In genomic region chr3:149013726-149014125, GRCh38 we compare ENCODE assay signal across 25 cellular contexts. TPM values are rescaled to one million over a fixed set of nuclear protein-coding genes. Genes with fewer than 3 reads are reported as not detected.
DNase-seq lines count a peak whose midpoint lies in the region; ATAC-seq, FAIRE-seq and TF ChIP-seq lines count a peak whose summit lies in the region.
"Had no signal": no experiment of that assay in that cellular context is flagged by ENCODE, and none has a peak within 500 bp of the region (broad histone marks: within the 10 kb centered on the region; RNA-seq: fewer than 3 reads in every experiment).

No MANE protein-coding gene starts in this region.

- H3K27ac ChIP-seq in CD8-positive, alpha-beta memory T cell (ENCODE audit: low read depth, low read length), result no peak overlapping the region
- peak overlapping the region; percentile 84 to 90 for H3K27ac ChIP-seq in ascending aorta
- no peak overlapping the region for H3K27ac ChIP-seq in endothelial cell of umbilical vein (ENCODE audit: insufficient read depth, low read depth, low read length)
- peak overlapping the region; percentile 98 to 100 (median 100) for H3K27ac ChIP-seq in gastrocnemius medialis
- H3K27ac ChIP-seq: body of pancreas, neural progenitor cell had no signal

- no peaks in the 10 kb centered on the region for H3K27me3 Mint-ChIP-seq in CD8-positive, alpha-beta memory T cell
- no peaks in the 10 kb centered on the region for H3K27me3 Mint-ChIP-seq in activated CD4-positive, alpha-beta memory T cell treated with anti-CD3 and anti-CD28 coated beads for 36 hours
- H3K27me3 Mint-ChIP-seq: type B pancreatic cell had no signal

- BruUV-seq in endothelial cell of umbilical vein (replicated peaks; lab: Mats Ljungman, UMichigan), result no TSS peak

- TF ChIP-seq CTCF in ascending aorta (IDR thresholded peaks at IDR 0.05) (no peak), endothelial cell of umbilical vein (IDR thresholded peaks at IDR 0.05; ENCODE audit: extremely low read depth in 1 of 2, insufficient read depth in 1 of 2, low read depth in 1 of 2, low read length in 2 of 2) (no peak), gastrocnemius medialis (IDR thresholded peaks at IDR 0.05 in 4 of 5, conservative IDR thresholded peaks at IDR 0.05 in 1 of 5) (no peak)

- no peak overlapping the region for H3K4me2 ChIP-seq in endothelial cell of umbilical vein (ENCODE audit: insufficient read depth, low read length)
- H3K4me2 ChIP-seq: neural progenitor cell had no signal

- no peak for DNase-seq in CD8-positive, alpha-beta memory T cell
- DNase-seq in ascending aorta (ENCODE audit: low spot score in 2 of 2), result peak; percentile 28 to 84
- no peak for DNase-seq in endothelial cell of umbilical vein (ENCODE audit: low read depth, low spot score)
- DNase-seq in gastrocnemius medialis, result no peak
- no peak for DNase-seq in activated CD4-positive, alpha-beta memory T cell treated with anti-CD3 and anti-CD28 coated beads for 36 hours
- no peak for DNase-seq in inferior parietal cortex (ENCODE audit: extremely low spot score)
- DNase-seq in NOMO-1 treated with DMSO at 0.1 percent for 48 hours (lab: John Stamatoyannopoulos, UW; ENCODE audit: unreplicated experiment), result no peak
- DNase-seq: activated CD4-positive, CD25-positive, alpha-beta regulatory T cell treated with anti-CD3 and anti-CD28 coated beads, Interleukin-2, amount 50 U/mL, for 72 hours; activated naive CD4-positive, alpha-beta T cell treated with anti-CD3 and anti-CD28 coated beads, Interleukin-2, amount 50 U/mL, for 16 hours; activated T-cell treated with anti-CD3 and anti-CD28 coated beads, Interleukin-2, amount 50 U/mL, for 48 hours; body of pancreas; endodermal cell; islet precursor cell; mucosa of descending colon; NCI-H1694; NCI-H2171 treated with DMSO at 0.1 percent for 48 hours; NCI-H524 treated with DMSO at 0.1 percent for 48 hours had no signal

- H3K36me3 ChIP-seq in CD8-positive, alpha-beta memory T cell (ENCODE audit: insufficient read depth, low read length), result peaks cover 18% of the 10 kb centered on the region
- H3K36me3 ChIP-seq in ascending aorta (peaks cover 14 to 22% of the 10 kb centered on the region in 2 donors), endothelial cell of umbilical vein (ENCODE audit: control insufficient read depth in 2 of 2, extremely low read depth in 1 of 2, insufficient read depth in 2 of 2, low read length in 2 of 2) (peaks cover 9 to 17% of the 10 kb centered on the region in 2 experiments), gastrocnemius medialis (peaks cover 0 to 51% of the 10 kb centered on the region in 2 donors)
- H3K36me3 ChIP-seq: neural progenitor cell had no signal

- peak; percentile 35 for FAIRE-seq in endothelial cell of umbilical vein (lab: Jason Lieb, UNC)
- FAIRE-seq: A204.1, colon, HepG2, RCC 7860 had no signal

- ATAC-seq in gastrocnemius medialis (no peak), GM18873 (IDR thresholded peaks at IDR 0.05; ENCODE audit: low FRiP score, unreplicated experiment) (no peak)
- ATAC-seq: body of pancreas, HepG2, mucosa of descending colon, sciatic nerve had no signal

- no peak for TF ChIP-seq POLR2A in endothelial cell of umbilical vein (IDR thresholded peaks at IDR 0.05; ENCODE audit: low read depth, low read length)
- TF ChIP-seq POLR2A in gastrocnemius medialis (IDR thresholded peaks at IDR 0.05), result no peak

- no peaks in the 10 kb centered on the region for H3K9me3 Mint-ChIP-seq in CD8-positive, alpha-beta memory T cell
- H3K9me3 Mint-ChIP-seq in activated CD4-positive, alpha-beta memory T cell treated with anti-CD3 and anti-CD28 coated beads for 36 hours, result no peaks in the 10 kb centered on the region
- H3K9me3 Mint-ChIP-seq: endodermal cell, neural progenitor cell, type B pancreatic cell had no signal

- peak overlapping the region in 5 of 8 donors; percentile 38 to 71 (median 56) for H3K27ac Mint-ChIP-seq in CD8-positive, alpha-beta memory T cell
- no peak overlapping the region for H3K27ac Mint-ChIP-seq in activated CD4-positive, alpha-beta memory T cell treated with anti-CD3 and anti-CD28 coated beads for 36 hours
- H3K27ac Mint-ChIP-seq: endodermal cell, type B pancreatic cell had no signal

- peaks cover 24 to 69% (median 32%) of the 10 kb centered on the region in 3 donors for H3K36me3 Mint-ChIP-seq in CD8-positive, alpha-beta memory T cell
- peaks cover 44% of the 10 kb centered on the region for H3K36me3 Mint-ChIP-seq in activated CD4-positive, alpha-beta memory T cell treated with anti-CD3 and anti-CD28 coated beads for 36 hours

- no peaks in the 10 kb centered on the region for H3K27me3 ChIP-seq in CD8-positive, alpha-beta memory T cell (ENCODE audit: insufficient read depth, low read length, poor library complexity, severe bottlenecking)
- no peaks in the 10 kb centered on the region for H3K27me3 ChIP-seq in ascending aorta
- no peaks in the 10 kb centered on the region for H3K27me3 ChIP-seq in endothelial cell of umbilical vein (ENCODE audit: control insufficient read depth in 2 of 2, insufficient read depth in 2 of 2, low read length in 2 of 2)
- H3K27me3 ChIP-seq in gastrocnemius medialis, result no peaks in the 10 kb centered on the region
- H3K27me3 ChIP-seq: body of pancreas, neural progenitor cell had no signal

- peak overlapping the region in 1 of 7 donors; percentile 7 for H3K4me3 Mint-ChIP-seq in CD8-positive, alpha-beta memory T cell
- H3K4me3 Mint-ChIP-seq in activated CD4-positive, alpha-beta memory T cell treated with anti-CD3 and anti-CD28 coated beads for 36 hours, result no peak overlapping the region
- H3K4me3 Mint-ChIP-seq: endodermal cell, neural progenitor cell, type B pancreatic cell had no signal

- CTCF ChIA-PET in CD8-positive, alpha-beta memory T cell (lab: Charles Lee), result interaction anchor here (1.0 kb wide), 1 partner anchor 23 kb away, joined by 3 read pairs; no protein-coding TSS in a partner anchor
- CTCF ChIA-PET in endothelial cell of umbilical vein (lab: Charles Lee), result no interaction called here
- CTCF ChIA-PET in activated CD4-positive, alpha-beta memory T cell treated with anti-CD3 and anti-CD28 coated beads for 36 hours (lab: Charles Lee), result no interaction called here

- in situ Hi-C loops in gastrocnemius medialis (cut with MboI; ENCODE audit: low sequenced_read_pairs in 4 of 4), result loop anchor here in 1 of 4 donors (25.0 kb wide), 1 partner anchor 1049 kb away; no protein-coding TSS in a partner anchor

- POLR2A ChIA-PET in CD8-positive, alpha-beta memory T cell (lab: Charles Lee), result no interaction called here
- POLR2A ChIA-PET in endothelial cell of umbilical vein (lab: Charles Lee), result no interaction called here
- POLR2A ChIA-PET in activated CD4-positive, alpha-beta memory T cell treated with anti-CD3 and anti-CD28 coated beads for 36 hours (lab: Charles Lee), result no interaction called here

- H3K9ac ChIP-seq in endothelial cell of umbilical vein (replicated peaks; ENCODE audit: extremely low read depth, insufficient read depth, low read length), result no peak overlapping the region
- H3K9ac ChIP-seq: neural progenitor cell had no signal

- peaks cover 28% of the 10 kb centered on the region for H3K4me1 ChIP-seq in CD8-positive, alpha-beta memory T cell (ENCODE audit: insufficient read depth, low read length)
- H3K4me1 ChIP-seq in ascending aorta, result peaks cover 10 to 46% of the 10 kb centered on the region in 2 donors
- H3K4me1 ChIP-seq in endothelial cell of umbilical vein (ENCODE audit: control insufficient read depth, extremely low read depth, insufficient read depth, low read length), result peaks cover 16% of the 10 kb centered on the region
- H3K4me1 ChIP-seq in gastrocnemius medialis, result peaks cover 88% of the 10 kb centered on the region in 2 donors
- H3K4me1 ChIP-seq: body of pancreas, neural progenitor cell had no signal

- H3K4me1 Mint-ChIP-seq in CD8-positive, alpha-beta memory T cell, result peaks cover 67 to 80% (median 79%) of the 10 kb centered on the region in 3 donors
- peaks cover 26% of the 10 kb centered on the region for H3K4me1 Mint-ChIP-seq in activated CD4-positive, alpha-beta memory T cell treated with anti-CD3 and anti-CD28 coated beads for 36 hours (ENCODE audit: low read depth)

- intact Hi-C loops in ascending aorta (cut with DNase I) (loop anchor here (1.0 to 10.0 kb wide), 3 partner anchors 22 to 641 kb away; partner anchors contain the start of genes GYG1 and WWTR1), endothelial cell of umbilical vein (cut with micrococcal nuclease) (no loop called here), gastrocnemius medialis (cut with DNase I; ENCODE audit: low total_unique reads) (loop anchor here (10.0 kb wide), 5 partner anchors 881 to 1391 kb away; partner anchors contain the start of genes PFN2 and TSC22D2)
- intact Hi-C loops in activated CD4-positive, alpha-beta memory T cell treated with anti-CD3 and anti-CD28 coated beads for 36 hours (cut with micrococcal nuclease), result no loop called here

- no peaks in the 10 kb centered on the region for H3K9me1 ChIP-seq in endothelial cell of umbilical vein (replicated peaks; ENCODE audit: control insufficient read depth, extremely low read depth, insufficient read depth, low read length)

- no peak overlapping the region for H3K4me3 ChIP-seq in CD8-positive, alpha-beta memory T cell (ENCODE audit: low read length)
- H3K4me3 ChIP-seq in ascending aorta (no peak overlapping the region), endothelial cell of umbilical vein (replicated peaks in 1 of 3; ENCODE audit: insufficient read depth in 1 of 3, low read depth in 1 of 3, low read length in 3 of 3) (no peak overlapping the region), gastrocnemius medialis (no peak overlapping the region)
- H3K4me3 ChIP-seq: body of pancreas, mucosa of descending colon, neural progenitor cell had no signal

- no peaks in the 10 kb centered on the region for H3K9me3 ChIP-seq in CD8-positive, alpha-beta memory T cell (ENCODE audit: low read length)
- H3K9me3 ChIP-seq in ascending aorta (no peaks in the 10 kb centered on the region), endothelial cell of umbilical vein (replicated peaks; ENCODE audit: control insufficient read depth, insufficient read depth, low read length) (no peaks in the 10 kb centered on the region), gastrocnemius medialis (no peaks in the 10 kb centered on the region)
- H3K9me3 ChIP-seq: body of pancreas, mucosa of descending colon had no signal

- H4K20me1 ChIP-seq in endothelial cell of umbilical vein (replicated peaks; ENCODE audit: control insufficient read depth, extremely low read depth, insufficient read depth, low read length), result no peaks in the 10 kb centered on the region

- dilution Hi-C loops in endothelial cell of umbilical vein (cut with MboI; ENCODE audit: extremely low pct_ligation_motif_present, low sequenced_read_pairs), result no loop called here

- no peaks in the 10 kb centered on the region for H3K79me2 ChIP-seq in endothelial cell of umbilical vein (ENCODE audit: control insufficient read depth, insufficient read depth, low read length)

- no peak overlapping the region for H2AFZ ChIP-seq in endothelial cell of umbilical vein (ENCODE audit: low read depth, low read length)
- H2AFZ ChIP-seq: neural progenitor cell had no signal

RNA-seq across cellular contexts. Expression of gene GYG1, which starts 22.4 kb away (rescaled TPM):
- total RNA-seq in CD8-positive, alpha-beta memory T cell, result 10 to 100 TPM; 31.9 to 35.0 TPM
- polyA plus RNA-seq in CD8-positive, alpha-beta memory T cell, result 78.3 TPM
- total RNA-seq in ascending aorta (23.9 TPM), endothelial cell of umbilical vein (46.8 and 58.5 TPM in 2 replicates), gastrocnemius medialis (100 to 1,000 TPM; 298 to 526 (median 331) TPM)
- 24.7 and 25.2 TPM in 2 replicates for polyA plus RNA-seq in endothelial cell of umbilical vein
- polyA plus RNA-seq in endothelial cell of umbilical vein (2011; cell fraction: cytosol; rRNA removed), result 35.9 and 39.5 TPM in 2 replicates
- 22.7 and 23.8 TPM in 2 replicates for polyA plus RNA-seq in endothelial cell of umbilical vein (2011; cell fraction: nucleus; rRNA removed)
- polyA plus RNA-seq in endothelial cell of umbilical vein (2012), result 61.6 and 75.7 TPM in 2 replicates
- 33.9 and 38.7 TPM in 2 replicates for polyA minus RNA-seq in endothelial cell of umbilical vein
- polyA minus RNA-seq in endothelial cell of umbilical vein (2011; cell fraction: cytosol; rRNA and poly(A)+ RNA removed), result 22.1 TPM
- polyA minus RNA-seq in endothelial cell of umbilical vein (2011; cell fraction: nucleus; rRNA and poly(A)+ RNA removed), result 21.8 and 38.1 TPM in 2 replicates
- 10 to 100 TPM; 21.5 to 22.1 TPM for total RNA-seq in activated CD4-positive, alpha-beta memory T cell treated with anti-CD3 and anti-CD28 coated beads for 36 hours

Comparison
In these comparisons a context has a peak if more than half of its experiments do, and no peak if none do; other contexts are left out.
1. DNase-seq: peak in ascending aorta (2 of 2); none in CD8-positive, alpha-beta memory T cell (0 of 5), endothelial cell of umbilical vein (single experiment), gastrocnemius medialis (0 of 2), activated CD4-positive, alpha-beta memory T cell treated with anti-CD3 and anti-CD28 coated beads for 36 hours (single experiment), inferior parietal cortex (single experiment) and NOMO-1 treated with DMSO at 0.1 percent for 48 hours (single experiment).
2. H3K27ac ChIP-seq: peak in ascending aorta (2 of 2) and gastrocnemius medialis (4 of 4); none in CD8-positive, alpha-beta memory T cell (single experiment) and endothelial cell of umbilical vein (single experiment).
3. intact Hi-C loops: an anchor here in ascending aorta (1.0 to 10.0 kb wide) and gastrocnemius medialis (10.0 kb wide); none called in endothelial cell of umbilical vein and activated CD4-positive, alpha-beta memory T cell treated with anti-CD3 and anti-CD28 coated beads for 36 hours.